1 cellular context compared by ENCODE assay signal in the genomic region with DNA sequence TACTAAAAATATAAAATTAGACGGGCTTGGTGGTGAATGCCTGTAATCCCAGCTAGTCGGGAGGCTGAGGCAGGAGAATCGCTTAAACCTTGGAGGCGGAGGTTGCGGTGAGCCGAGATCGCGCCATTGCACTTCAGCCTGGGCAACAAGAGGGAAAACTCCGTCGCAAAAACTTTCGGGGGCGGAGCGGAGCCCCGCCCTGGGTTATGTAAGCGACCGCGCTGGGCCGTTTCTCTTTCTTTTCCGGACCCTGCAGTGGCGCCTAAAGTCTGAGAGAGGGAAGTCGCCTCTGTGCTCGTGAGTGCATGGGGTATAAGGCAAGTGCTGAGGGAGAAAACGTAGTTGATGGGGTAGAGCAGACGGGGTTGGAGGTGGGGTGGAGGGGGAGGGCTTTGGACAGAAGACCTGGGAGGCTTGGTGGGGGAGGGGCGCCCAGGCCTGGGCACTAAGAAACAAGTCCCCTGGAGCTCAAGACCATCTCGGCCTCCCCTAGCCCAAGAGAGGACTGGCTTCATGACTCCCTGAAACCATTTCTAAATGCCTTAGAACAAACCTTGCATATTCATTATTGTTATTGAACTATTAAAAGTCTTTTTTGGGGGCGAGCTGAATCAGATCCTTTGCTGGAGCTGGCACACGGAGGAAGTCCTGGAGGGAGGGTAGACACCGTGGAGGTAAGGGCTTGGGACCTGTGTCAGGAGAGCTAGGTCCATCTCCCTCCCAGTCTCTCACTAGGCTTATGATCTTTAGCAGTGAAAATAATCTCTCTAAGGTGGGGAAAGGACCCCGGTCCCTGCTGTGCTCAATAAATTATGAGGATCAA.
TF ChIP-seq lines count a peak whose summit lies in the region.

No MANE protein-coding gene starts in this region.

TF ChIP-seq in K562, 482 proteins besides CTCF, POLR2A, EP300 and RAD21 (continued from another document and continues in another):
- TF ChIP-seq, protein P1, sequence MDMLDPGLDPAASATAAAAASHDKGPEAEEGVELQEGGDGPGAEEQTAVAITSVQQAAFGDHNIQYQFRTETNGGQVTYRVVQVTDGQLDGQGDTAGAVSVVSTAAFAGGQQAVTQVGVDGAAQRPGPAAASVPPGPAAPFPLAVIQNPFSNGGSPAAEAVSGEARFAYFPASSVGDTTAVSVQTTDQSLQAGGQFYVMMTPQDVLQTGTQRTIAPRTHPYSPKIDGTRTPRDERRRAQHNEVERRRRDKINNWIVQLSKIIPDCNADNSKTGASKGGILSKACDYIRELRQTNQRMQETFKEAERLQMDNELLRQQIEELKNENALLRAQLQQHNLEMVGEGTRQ (CRISPR knock-in tag; IDR thresholded peaks at IDR 0.05), result no peak
- TF ChIP-seq NR3C1 (CRISPR knock-in tag; IDR thresholded peaks at IDR 0.05) (no peak), TAF1 (IDR thresholded peaks at IDR 0.05; ENCODE audit: control insufficient read depth, extremely low read depth, insufficient read depth, low read length, severe bottlenecking) (peak; percentile 86), ETV5 (CRISPR knock-in tag; IDR thresholded peaks at IDR 0.05; ENCODE audit: low read depth) (no peak), C11orf30 (IDR thresholded peaks at IDR 0.05; ENCODE audit: low read depth) (no peak), TAF9B (IDR thresholded peaks at IDR 0.05; ENCODE audit: partially characterized antibody) (peak; percentile 75), ESRRA (IDR thresholded peaks at IDR 0.05; ENCODE audit: borderline replicate concordance, low read depth) (no peak; the same call in 1 of the 2 replicates), FOXM1 (IDR thresholded peaks at IDR 0.05; ENCODE audit: low read depth) (peak; percentile 28; the same call in 1 of the 2 replicates), FOXM1 (CRISPR knock-in tag; IDR thresholded peaks at IDR 0.05; ENCODE audit: low read depth) (no peak), SUPT5H (IDR thresholded peaks at IDR 0.05) (peak; percentile 64), RBM22 (IDR thresholded peaks at IDR 0.05; ENCODE audit: low read depth, low read length, poor library complexity, severe bottlenecking) (no peak), PHF8 (IDR thresholded peaks at IDR 0.05; ENCODE audit: borderline replicate concordance, low read length) (peak; percentile 13; the same call in 1 of the 2 replicates), CREM (IDR thresholded peaks at IDR 0.05; ENCODE audit: low read depth) (no peak), RBM39 (optimal IDR thresholded peaks at IDR 0.05; ENCODE audit: low read depth, low read length) (no peak), PCBP2 (IDR thresholded peaks at IDR 0.05; ENCODE audit: low read depth, low read length, poor library complexity, severe bottlenecking) (no peak), ZNF384 (IDR thresholded peaks at IDR 0.05; ENCODE audit: low read depth, low read length) (no peak)
- TF ChIP-seq, protein P2, sequence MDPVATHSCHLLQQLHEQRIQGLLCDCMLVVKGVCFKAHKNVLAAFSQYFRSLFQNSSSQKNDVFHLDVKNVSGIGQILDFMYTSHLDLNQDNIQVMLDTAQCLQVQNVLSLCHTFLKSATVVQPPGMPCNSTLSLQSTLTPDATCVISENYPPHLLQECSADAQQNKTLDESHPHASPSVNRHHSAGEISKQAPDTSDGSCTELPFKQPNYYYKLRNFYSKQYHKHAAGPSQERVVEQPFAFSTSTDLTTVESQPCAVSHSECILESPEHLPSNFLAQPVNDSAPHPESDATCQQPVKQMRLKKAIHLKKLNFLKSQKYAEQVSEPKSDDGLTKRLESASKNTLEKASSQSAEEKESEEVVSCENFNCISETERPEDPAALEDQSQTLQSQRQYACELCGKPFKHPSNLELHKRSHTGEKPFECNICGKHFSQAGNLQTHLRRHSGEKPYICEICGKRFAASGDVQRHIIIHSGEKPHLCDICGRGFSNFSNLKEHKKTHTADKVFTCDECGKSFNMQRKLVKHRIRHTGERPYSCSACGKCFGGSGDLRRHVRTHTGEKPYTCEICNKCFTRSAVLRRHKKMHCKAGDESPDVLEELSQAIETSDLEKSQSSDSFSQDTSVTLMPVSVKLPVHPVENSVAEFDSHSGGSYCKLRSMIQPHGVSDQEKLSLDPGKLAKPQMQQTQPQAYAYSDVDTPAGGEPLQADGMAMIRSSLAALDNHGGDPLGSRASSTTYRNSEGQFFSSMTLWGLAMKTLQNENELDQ (CRISPR knock-in tag; IDR thresholded peaks at IDR 0.05; ENCODE audit: borderline replicate concordance), result no peak
- TF ChIP-seq, protein P3, sequence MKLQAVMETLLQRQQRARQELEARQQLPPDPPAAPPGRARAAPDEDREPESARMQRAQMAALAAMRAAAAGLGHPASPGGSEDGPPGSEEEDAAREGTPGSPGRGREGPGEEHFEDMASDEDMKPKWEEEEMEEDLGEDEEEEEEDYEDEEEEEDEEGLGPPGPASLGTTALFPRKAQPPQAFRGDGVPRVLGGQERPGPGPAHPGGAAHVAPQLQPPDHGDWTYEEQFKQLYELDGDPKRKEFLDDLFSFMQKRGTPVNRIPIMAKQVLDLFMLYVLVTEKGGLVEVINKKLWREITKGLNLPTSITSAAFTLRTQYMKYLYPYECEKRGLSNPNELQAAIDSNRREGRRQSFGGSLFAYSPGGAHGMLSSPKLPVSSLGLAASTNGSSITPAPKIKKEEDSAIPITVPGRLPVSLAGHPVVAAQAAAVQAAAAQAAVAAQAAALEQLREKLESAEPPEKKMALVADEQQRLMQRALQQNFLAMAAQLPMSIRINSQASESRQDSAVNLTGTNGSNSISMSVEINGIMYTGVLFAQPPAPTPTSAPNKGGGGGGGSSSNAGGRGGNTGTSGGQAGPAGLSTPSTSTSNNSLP (IDR thresholded peaks at IDR 0.05; ENCODE audit: borderline replicate concordance, low read depth, low read length), result no peak
- TF ChIP-seq, protein P4, sequence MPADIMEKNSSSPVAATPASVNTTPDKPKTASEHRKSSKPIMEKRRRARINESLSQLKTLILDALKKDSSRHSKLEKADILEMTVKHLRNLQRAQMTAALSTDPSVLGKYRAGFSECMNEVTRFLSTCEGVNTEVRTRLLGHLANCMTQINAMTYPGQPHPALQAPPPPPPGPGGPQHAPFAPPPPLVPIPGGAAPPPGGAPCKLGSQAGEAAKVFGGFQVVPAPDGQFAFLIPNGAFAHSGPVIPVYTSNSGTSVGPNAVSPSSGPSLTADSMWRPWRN (IDR thresholded peaks at IDR 0.05; ENCODE audit: low read depth), result no peak
- TF ChIP-seq, protein P5, sequence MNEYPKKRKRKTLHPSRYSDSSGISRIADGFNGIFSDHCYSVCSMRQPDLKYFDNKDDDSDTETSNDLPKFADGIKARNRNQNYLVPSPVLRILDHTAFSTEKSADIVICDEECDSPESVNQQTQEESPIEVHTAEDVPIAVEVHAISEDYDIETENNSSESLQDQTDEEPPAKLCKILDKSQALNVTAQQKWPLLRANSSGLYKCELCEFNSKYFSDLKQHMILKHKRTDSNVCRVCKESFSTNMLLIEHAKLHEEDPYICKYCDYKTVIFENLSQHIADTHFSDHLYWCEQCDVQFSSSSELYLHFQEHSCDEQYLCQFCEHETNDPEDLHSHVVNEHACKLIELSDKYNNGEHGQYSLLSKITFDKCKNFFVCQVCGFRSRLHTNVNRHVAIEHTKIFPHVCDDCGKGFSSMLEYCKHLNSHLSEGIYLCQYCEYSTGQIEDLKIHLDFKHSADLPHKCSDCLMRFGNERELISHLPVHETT (CRISPR knock-in tag; conservative IDR thresholded peaks at IDR 0.05 in 1 of 2, IDR thresholded peaks at IDR 0.05 in 1 of 2), result peak in 1 of 2 experiments; percentile 12; a peak in 1 of 4 replicates
- TF ChIP-seq, protein P6, sequence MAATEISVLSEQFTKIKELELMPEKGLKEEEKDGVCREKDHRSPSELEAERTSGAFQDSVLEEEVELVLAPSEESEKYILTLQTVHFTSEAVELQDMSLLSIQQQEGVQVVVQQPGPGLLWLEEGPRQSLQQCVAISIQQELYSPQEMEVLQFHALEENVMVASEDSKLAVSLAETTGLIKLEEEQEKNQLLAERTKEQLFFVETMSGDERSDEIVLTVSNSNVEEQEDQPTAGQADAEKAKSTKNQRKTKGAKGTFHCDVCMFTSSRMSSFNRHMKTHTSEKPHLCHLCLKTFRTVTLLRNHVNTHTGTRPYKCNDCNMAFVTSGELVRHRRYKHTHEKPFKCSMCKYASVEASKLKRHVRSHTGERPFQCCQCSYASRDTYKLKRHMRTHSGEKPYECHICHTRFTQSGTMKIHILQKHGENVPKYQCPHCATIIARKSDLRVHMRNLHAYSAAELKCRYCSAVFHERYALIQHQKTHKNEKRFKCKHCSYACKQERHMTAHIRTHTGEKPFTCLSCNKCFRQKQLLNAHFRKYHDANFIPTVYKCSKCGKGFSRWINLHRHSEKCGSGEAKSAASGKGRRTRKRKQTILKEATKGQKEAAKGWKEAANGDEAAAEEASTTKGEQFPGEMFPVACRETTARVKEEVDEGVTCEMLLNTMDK (IDR thresholded peaks at IDR 0.05; ENCODE audit: borderline replicate concordance, insufficient read depth, low read depth, low read length, poor library complexity, severe bottlenecking), result no peak
- TF ChIP-seq, protein P7, sequence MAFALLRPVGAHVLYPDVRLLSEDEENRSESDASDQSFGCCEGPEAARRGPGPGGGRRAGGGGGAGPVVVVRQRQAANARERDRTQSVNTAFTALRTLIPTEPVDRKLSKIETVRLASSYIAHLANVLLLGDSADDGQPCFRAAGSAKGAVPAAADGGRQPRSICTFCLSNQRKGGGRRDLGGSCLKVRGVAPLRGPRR (CRISPR knock-in tag; IDR thresholded peaks at IDR 0.05), result no peak
- TF ChIP-seq, protein P8, sequence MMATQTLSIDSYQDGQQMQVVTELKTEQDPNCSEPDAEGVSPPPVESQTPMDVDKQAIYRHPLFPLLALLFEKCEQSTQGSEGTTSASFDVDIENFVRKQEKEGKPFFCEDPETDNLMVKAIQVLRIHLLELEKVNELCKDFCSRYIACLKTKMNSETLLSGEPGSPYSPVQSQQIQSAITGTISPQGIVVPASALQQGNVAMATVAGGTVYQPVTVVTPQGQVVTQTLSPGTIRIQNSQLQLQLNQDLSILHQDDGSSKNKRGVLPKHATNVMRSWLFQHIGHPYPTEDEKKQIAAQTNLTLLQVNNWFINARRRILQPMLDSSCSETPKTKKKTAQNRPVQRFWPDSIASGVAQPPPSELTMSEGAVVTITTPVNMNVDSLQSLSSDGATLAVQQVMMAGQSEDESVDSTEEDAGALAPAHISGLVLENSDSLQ (IDR thresholded peaks at IDR 0.05), result no peak
- TF ChIP-seq, protein P9, sequence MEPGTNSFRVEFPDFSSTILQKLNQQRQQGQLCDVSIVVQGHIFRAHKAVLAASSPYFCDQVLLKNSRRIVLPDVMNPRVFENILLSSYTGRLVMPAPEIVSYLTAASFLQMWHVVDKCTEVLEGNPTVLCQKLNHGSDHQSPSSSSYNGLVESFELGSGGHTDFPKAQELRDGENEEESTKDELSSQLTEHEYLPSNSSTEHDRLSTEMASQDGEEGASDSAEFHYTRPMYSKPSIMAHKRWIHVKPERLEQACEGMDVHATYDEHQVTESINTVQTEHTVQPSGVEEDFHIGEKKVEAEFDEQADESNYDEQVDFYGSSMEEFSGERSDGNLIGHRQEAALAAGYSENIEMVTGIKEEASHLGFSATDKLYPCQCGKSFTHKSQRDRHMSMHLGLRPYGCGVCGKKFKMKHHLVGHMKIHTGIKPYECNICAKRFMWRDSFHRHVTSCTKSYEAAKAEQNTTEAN (CRISPR knock-in tag; IDR thresholded peaks at IDR 0.05), result no peak
- TF ChIP-seq, protein P10, sequence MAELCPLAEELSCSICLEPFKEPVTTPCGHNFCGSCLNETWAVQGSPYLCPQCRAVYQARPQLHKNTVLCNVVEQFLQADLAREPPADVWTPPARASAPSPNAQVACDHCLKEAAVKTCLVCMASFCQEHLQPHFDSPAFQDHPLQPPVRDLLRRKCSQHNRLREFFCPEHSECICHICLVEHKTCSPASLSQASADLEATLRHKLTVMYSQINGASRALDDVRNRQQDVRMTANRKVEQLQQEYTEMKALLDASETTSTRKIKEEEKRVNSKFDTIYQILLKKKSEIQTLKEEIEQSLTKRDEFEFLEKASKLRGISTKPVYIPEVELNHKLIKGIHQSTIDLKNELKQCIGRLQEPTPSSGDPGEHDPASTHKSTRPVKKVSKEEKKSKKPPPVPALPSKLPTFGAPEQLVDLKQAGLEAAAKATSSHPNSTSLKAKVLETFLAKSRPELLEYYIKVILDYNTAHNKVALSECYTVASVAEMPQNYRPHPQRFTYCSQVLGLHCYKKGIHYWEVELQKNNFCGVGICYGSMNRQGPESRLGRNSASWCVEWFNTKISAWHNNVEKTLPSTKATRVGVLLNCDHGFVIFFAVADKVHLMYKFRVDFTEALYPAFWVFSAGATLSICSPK (IDR thresholded peaks at IDR 0.05; ENCODE audit: borderline replicate concordance), result no peak
- TF ChIP-seq, protein P11, sequence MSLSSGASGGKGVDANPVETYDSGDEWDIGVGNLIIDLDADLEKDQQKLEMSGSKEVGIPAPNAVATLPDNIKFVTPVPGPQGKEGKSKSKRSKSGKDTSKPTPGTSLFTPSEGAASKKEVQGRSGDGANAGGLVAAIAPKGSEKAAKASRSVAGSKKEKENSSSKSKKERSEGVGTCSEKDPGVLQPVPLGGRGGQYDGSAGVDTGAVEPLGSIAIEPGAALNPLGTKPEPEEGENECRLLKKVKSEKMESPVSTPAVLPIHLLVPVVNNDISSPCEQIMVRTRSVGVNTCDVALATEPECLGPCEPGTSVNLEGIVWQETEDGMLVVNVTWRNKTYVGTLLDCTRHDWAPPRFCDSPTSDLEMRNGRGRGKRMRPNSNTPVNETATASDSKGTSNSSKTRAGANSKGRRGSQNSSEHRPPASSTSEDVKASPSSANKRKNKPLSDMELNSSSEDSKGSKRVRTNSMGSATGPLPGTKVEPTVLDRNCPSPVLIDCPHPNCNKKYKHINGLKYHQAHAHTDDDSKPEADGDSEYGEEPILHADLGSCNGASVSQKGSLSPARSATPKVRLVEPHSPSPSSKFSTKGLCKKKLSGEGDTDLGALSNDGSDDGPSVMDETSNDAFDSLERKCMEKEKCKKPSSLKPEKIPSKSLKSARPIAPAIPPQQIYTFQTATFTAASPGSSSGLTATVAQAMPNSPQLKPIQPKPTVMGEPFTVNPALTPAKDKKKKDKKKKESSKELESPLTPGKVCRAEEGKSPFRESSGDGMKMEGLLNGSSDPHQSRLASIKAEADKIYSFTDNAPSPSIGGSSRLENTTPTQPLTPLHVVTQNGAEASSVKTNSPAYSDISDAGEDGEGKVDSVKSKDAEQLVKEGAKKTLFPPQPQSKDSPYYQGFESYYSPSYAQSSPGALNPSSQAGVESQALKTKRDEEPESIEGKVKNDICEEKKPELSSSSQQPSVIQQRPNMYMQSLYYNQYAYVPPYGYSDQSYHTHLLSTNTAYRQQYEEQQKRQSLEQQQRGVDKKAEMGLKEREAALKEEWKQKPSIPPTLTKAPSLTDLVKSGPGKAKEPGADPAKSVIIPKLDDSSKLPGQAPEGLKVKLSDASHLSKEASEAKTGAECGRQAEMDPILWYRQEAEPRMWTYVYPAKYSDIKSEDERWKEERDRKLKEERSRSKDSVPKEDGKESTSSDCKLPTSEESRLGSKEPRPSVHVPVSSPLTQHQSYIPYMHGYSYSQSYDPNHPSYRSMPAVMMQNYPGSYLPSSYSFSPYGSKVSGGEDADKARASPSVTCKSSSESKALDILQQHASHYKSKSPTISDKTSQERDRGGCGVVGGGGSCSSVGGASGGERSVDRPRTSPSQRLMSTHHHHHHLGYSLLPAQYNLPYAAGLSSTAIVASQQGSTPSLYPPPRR (CRISPR knock-in tag; IDR thresholded peaks at IDR 0.05; ENCODE audit: borderline replicate concordance), result no peak
- TF ChIP-seq, protein P12, sequence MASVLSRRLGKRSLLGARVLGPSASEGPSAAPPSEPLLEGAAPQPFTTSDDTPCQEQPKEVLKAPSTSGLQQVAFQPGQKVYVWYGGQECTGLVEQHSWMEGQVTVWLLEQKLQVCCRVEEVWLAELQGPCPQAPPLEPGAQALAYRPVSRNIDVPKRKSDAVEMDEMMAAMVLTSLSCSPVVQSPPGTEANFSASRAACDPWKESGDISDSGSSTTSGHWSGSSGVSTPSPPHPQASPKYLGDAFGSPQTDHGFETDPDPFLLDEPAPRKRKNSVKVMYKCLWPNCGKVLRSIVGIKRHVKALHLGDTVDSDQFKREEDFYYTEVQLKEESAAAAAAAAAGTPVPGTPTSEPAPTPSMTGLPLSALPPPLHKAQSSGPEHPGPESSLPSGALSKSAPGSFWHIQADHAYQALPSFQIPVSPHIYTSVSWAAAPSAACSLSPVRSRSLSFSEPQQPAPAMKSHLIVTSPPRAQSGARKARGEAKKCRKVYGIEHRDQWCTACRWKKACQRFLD (CRISPR knock-in tag; IDR thresholded peaks at IDR 0.05), result no peak
